8 cellular contexts compared by ENCODE assay signal in genomic region chr4:165215761-165216593, GRCh38. TPM values are rescaled to one million over a fixed set of nuclear protein-coding genes. Genes with fewer than 3 reads are reported as not detected.
A peak's percentile ranks its signal among the peaks of the same experiment; 100 is the strongest.
DNase-seq lines count a peak whose midpoint lies in the region; ATAC-seq lines count a peak whose summit lies in the region.
"Not testable (repeated sequence)": the region's sequence is repeated elsewhere in the genome, so short reads cannot be mapped to it uniquely, and the experiment has no call there.

No MANE protein-coding gene starts in this region.

- not testable (repeated sequence) for H4K91ac ChIP-seq in mesenchymal stem cell (ENCODE audit: low read length)

- not testable (repeated sequence) for H2AK5ac ChIP-seq in mesenchymal stem cell (ENCODE audit: low read length, severe bottlenecking)

- peaks cover 11% of the 10 kb centered on the region for H3K36me3 Mint-ChIP-seq in CD4-positive, CD25-positive, alpha-beta regulatory T cell
- H3K36me3 Mint-ChIP-seq in T-helper 1 cell treated with Interleukin-12 subunit alpha and Interleukin-12 subunit beta and Interleukin-4 antibody, amounts not matched to agents 30 μg/mL and 1 μg/mL, for 36 hours (ENCODE audit: low read depth) = peaks cover 17% of the 10 kb centered on the region
- H3K36me3 Mint-ChIP-seq in activated naive CD8-positive, alpha-beta T cell treated with anti-CD3 and anti-CD28 coated beads, Interleukin-2, amount 50 U/mL, for 24 hours (ENCODE audit: low read depth) = peaks cover 17% of the 10 kb centered on the region

- not testable (repeated sequence) for H3K23ac ChIP-seq in mesenchymal stem cell (ENCODE audit: low read length in 2 of 2)

- H3K4me1 Mint-ChIP-seq in CD4-positive, CD25-positive, alpha-beta regulatory T cell = peaks cover 52 to 73% (median 64%) of the 10 kb centered on the region in 4 donors
- H3K4me1 Mint-ChIP-seq in T-helper 1 cell treated with Interleukin-12 subunit alpha and Interleukin-12 subunit beta and Interleukin-4 antibody, amounts not matched to agents 30 μg/mL and 1 μg/mL, for 36 hours (ENCODE audit: low read depth) = peaks cover 64% of the 10 kb centered on the region
- peaks cover 62% of the 10 kb centered on the region for H3K4me1 Mint-ChIP-seq in activated naive CD8-positive, alpha-beta T cell treated with anti-CD3 and anti-CD28 coated beads, Interleukin-2, amount 50 U/mL, for 24 hours

- H3K4me3 ChIP-seq in CD4-positive, CD25-positive, alpha-beta regulatory T cell (ENCODE audit: low read depth, low read length) = peak overlapping the region; percentile 37
- H3K4me3 ChIP-seq in mesenchymal stem cell (ENCODE audit: insufficient read depth in 1 of 2, low read depth in 1 of 2, low read length in 2 of 2) = not testable (repeated sequence)

- H2BK12ac ChIP-seq in mesenchymal stem cell (ENCODE audit: low read length in 2 of 2) = not testable (repeated sequence)

- H3K4me2 ChIP-seq in mesenchymal stem cell (ENCODE audit: low read length, poor library complexity, severe bottlenecking) = not testable (repeated sequence)

- H3K9ac ChIP-seq in mesenchymal stem cell (ENCODE audit: low read length) = not testable (repeated sequence)

- H3K36me3 ChIP-seq in CD4-positive, CD25-positive, alpha-beta regulatory T cell (ENCODE audit: control insufficient read depth, insufficient read depth, low read length); mesenchymal stem cell (ENCODE audit: control insufficient read depth in 1 of 2, insufficient read depth in 2 of 2, low read depth in 1 of 2, low read length in 2 of 2): not testable (repeated sequence)

- not testable (repeated sequence) for H4K8ac ChIP-seq in mesenchymal stem cell (ENCODE audit: low read length)

- not testable (repeated sequence) for H2BK5ac ChIP-seq in mesenchymal stem cell (ENCODE audit: low read depth, low read length, poor library complexity, severe bottlenecking)

- H3K9me3 Mint-ChIP-seq in CD4-positive, CD25-positive, alpha-beta regulatory T cell; T-helper 1 cell treated with Interleukin-12 subunit alpha and Interleukin-12 subunit beta and Interleukin-4 antibody, amounts not matched to agents 30 μg/mL and 1 μg/mL, for 36 hours; activated naive CD8-positive, alpha-beta T cell treated with anti-CD3 and anti-CD28 coated beads, Interleukin-2, amount 50 U/mL, for 24 hours: not testable (repeated sequence)

- H3K14ac ChIP-seq in mesenchymal stem cell (ENCODE audit: low read length in 2 of 2) = not testable (repeated sequence)

- DNase-seq in CD4-positive, CD25-positive, alpha-beta regulatory T cell = peak in 1 of 3 donors; percentile 34
- DNase-seq in activated naive CD8-positive, alpha-beta T cell treated with anti-CD3 and anti-CD28 coated beads, Interleukin-2, amount 50 U/mL, for 24 hours; mesenchymal stem cell: not testable (repeated sequence)

- not testable (repeated sequence) for H3K18ac ChIP-seq in mesenchymal stem cell (ENCODE audit: low read depth in 1 of 2, low read length in 2 of 2)

- WGBS in mesenchymal stem cell = no CpG with 5 or more reads among the region's 2 CpGs

- not testable (repeated sequence) for H2BK120ac ChIP-seq in mesenchymal stem cell (ENCODE audit: low read depth, low read length)

- H3K27ac ChIP-seq in CD4-positive, CD25-positive, alpha-beta regulatory T cell (ENCODE audit: insufficient read depth, low read length, poor library complexity, severe bottlenecking) = peak overlapping the region; percentile 14
- H3K27ac ChIP-seq in mesenchymal stem cell (ENCODE audit: low read length, poor library complexity, severe bottlenecking) = peak overlapping the region; percentile 57

- H2BK15ac ChIP-seq in mesenchymal stem cell (ENCODE audit: low read depth, poor library complexity, severe bottlenecking) = not testable (repeated sequence)

- ATAC-seq in CD4-positive, CD25-positive, alpha-beta regulatory T cell (ENCODE audit: low read depth in 2 of 2) = peak; percentile 39 to 46
- ATAC-seq in GM19023 (IDR thresholded peaks at IDR 0.05; ENCODE audit: unreplicated experiment) (peak; percentile 61), GM21529 (IDR thresholded peaks at IDR 0.05; ENCODE audit: unreplicated experiment) (peak; percentile 75), HG02981 (IDR thresholded peaks at IDR 0.05; ENCODE audit: unreplicated experiment) (peak; percentile 49), HG03520 (IDR thresholded peaks at IDR 0.05; ENCODE audit: unreplicated experiment) (peak; percentile 50)
- peak; percentile 39 for ATAC-seq in activated naive CD8-positive, alpha-beta T cell treated with anti-CD3 and anti-CD28 coated beads, Interleukin-2, amount 50 U/mL, for 24 hours

- not testable (repeated sequence) for H3K9me3 ChIP-seq in CD4-positive, CD25-positive, alpha-beta regulatory T cell (ENCODE audit: control insufficient read depth in 2 of 2, low read length in 2 of 2); mesenchymal stem cell (ENCODE audit: control insufficient read depth, low read length)

- H2AFZ ChIP-seq in mesenchymal stem cell (ENCODE audit: low read depth, low read length) = not testable (repeated sequence)

- peak overlapping the region; percentile 6 to 48 (median 39) for H3K4me3 Mint-ChIP-seq in CD4-positive, CD25-positive, alpha-beta regulatory T cell
- peak overlapping the region; percentile 64 for H3K4me3 Mint-ChIP-seq in T-helper 1 cell treated with Interleukin-12 subunit alpha and Interleukin-12 subunit beta and Interleukin-4 antibody, amounts not matched to agents 30 μg/mL and 1 μg/mL, for 36 hours
- H3K4me3 Mint-ChIP-seq in activated naive CD8-positive, alpha-beta T cell treated with anti-CD3 and anti-CD28 coated beads, Interleukin-2, amount 50 U/mL, for 24 hours = peak overlapping the region; percentile 51

- H3K4ac ChIP-seq in mesenchymal stem cell (ENCODE audit: low read depth in 1 of 2, low read length in 2 of 2) = not testable (repeated sequence)

- H3K79me1 ChIP-seq in mesenchymal stem cell (replicated peaks; ENCODE audit: low read length, poor library complexity, severe bottlenecking) = not testable (repeated sequence)

- peak overlapping the region; percentile 49 to 75 (median 52) for H3K27ac Mint-ChIP-seq in CD4-positive, CD25-positive, alpha-beta regulatory T cell
- peak overlapping the region; percentile 92 for H3K27ac Mint-ChIP-seq in T-helper 1 cell treated with Interleukin-12 subunit alpha and Interleukin-12 subunit beta and Interleukin-4 antibody, amounts not matched to agents 30 μg/mL and 1 μg/mL, for 36 hours
- H3K27ac Mint-ChIP-seq in activated naive CD8-positive, alpha-beta T cell treated with anti-CD3 and anti-CD28 coated beads, Interleukin-2, amount 50 U/mL, for 24 hours = peak overlapping the region; percentile 84

- not testable (repeated sequence) for H3K27me3 ChIP-seq in CD4-positive, CD25-positive, alpha-beta regulatory T cell (ENCODE audit: control insufficient read depth, insufficient read depth, low read length); mesenchymal stem cell (ENCODE audit: control insufficient read depth in 1 of 2, insufficient read depth in 1 of 2, low read length in 2 of 2)

- H3K4me1 ChIP-seq in CD4-positive, CD25-positive, alpha-beta regulatory T cell (ENCODE audit: control insufficient read depth, insufficient read depth, low read length, poor library complexity, severe bottlenecking); mesenchymal stem cell (ENCODE audit: control insufficient read depth, insufficient read depth, low read depth, low read length): not testable (repeated sequence)

- not testable (repeated sequence) for H3K27me3 Mint-ChIP-seq in CD4-positive, CD25-positive, alpha-beta regulatory T cell; T-helper 1 cell treated with Interleukin-12 subunit alpha and Interleukin-12 subunit beta and Interleukin-4 antibody, amounts not matched to agents 30 μg/mL and 1 μg/mL, for 36 hours (ENCODE audit: low read depth); activated naive CD8-positive, alpha-beta T cell treated with anti-CD3 and anti-CD28 coated beads, Interleukin-2, amount 50 U/mL, for 24 hours

RNA-seq across cellular contexts. Expression of gene KLHL2, which starts 8.6 kb away (rescaled TPM):
- 31.2 TPM for total RNA-seq in CD4-positive, CD25-positive, alpha-beta regulatory T cell
- 10 to 100 TPM in 2 of 4 donors, 1 to 10 TPM in 2; 7.1 to 18.7 (median 9.6) TPM for polyA plus RNA-seq in CD4-positive, CD25-positive, alpha-beta regulatory T cell
- 7.5 TPM for polyA plus RNA-seq in mesenchymal stem cell (2013, experiment 1 of 2)
- 7.2 TPM for polyA plus RNA-seq in mesenchymal stem cell (2013, experiment 2 of 2)
